1 cellular context compared by ENCODE assay signal in the genomic region with DNA sequence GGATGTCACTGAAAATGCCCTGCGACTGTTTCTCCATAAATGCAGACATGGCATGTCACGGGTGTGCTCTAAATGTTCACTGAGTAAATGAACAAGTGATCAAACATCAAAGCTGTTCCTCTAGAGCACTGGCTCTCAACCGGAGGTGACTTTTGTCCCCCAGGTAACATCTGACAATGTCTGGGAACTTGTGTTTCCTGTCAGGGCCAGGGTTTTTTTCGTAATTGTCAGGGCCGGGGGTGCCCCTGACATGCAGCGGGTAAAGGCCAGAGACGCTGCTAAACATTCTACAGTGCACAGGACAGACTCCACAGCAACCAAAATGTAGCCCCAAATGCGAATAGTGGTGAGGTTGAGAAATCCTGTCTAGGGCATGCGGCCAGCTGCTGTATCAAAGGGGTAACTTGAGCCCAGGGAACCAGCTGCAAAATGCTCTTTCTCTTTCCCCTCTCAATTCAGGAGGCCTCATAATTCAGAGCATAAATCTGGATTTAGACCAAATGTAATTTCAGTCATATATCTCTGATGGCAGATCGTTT.
TF ChIP-seq lines count a peak whose summit lies in the region.

No MANE protein-coding gene starts in this region.

TF ChIP-seq in IMR-90, 13 proteins besides CTCF, POLR2A, EP300 and RAD21:
- TF ChIP-seq MAFK (IDR thresholded peaks at IDR 0.05; ENCODE audit: low read depth, low read length) (no peak), MXI1 (IDR thresholded peaks at IDR 0.05; ENCODE audit: borderline replicate concordance, low read depth, low read length) (no peak), RFX5 (IDR thresholded peaks at IDR 0.05; ENCODE audit: low read depth, low read length) (no peak), FOS (IDR thresholded peaks at IDR 0.05; ENCODE audit: low read depth, low read length) (no peak), ELK1 (IDR thresholded peaks at IDR 0.05; ENCODE audit: borderline replicate concordance, low read depth, low read length) (no peak), BHLHE40 (IDR thresholded peaks at IDR 0.05; ENCODE audit: low read depth, low read length) (no peak), RCOR1 (IDR thresholded peaks at IDR 0.05; ENCODE audit: insufficient replicate concordance, low read length) (no peak), MAZ (IDR thresholded peaks at IDR 0.05; ENCODE audit: borderline replicate concordance, low read depth, low read length) (no peak), NFE2L2 (IDR thresholded peaks at IDR 0.05; ENCODE audit: low read depth, low read length) (no peak), CHD1 (IDR thresholded peaks at IDR 0.05; ENCODE audit: low read depth, low read length) (no peak), SMC3 (IDR thresholded peaks at IDR 0.05; ENCODE audit: low read depth, low read length) (no peak), CEBPB (IDR thresholded peaks at IDR 0.05; ENCODE audit: low read depth, low read length) (no peak)
- TF ChIP-seq, protein P1, sequence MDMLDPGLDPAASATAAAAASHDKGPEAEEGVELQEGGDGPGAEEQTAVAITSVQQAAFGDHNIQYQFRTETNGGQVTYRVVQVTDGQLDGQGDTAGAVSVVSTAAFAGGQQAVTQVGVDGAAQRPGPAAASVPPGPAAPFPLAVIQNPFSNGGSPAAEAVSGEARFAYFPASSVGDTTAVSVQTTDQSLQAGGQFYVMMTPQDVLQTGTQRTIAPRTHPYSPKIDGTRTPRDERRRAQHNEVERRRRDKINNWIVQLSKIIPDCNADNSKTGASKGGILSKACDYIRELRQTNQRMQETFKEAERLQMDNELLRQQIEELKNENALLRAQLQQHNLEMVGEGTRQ (IDR thresholded peaks at IDR 0.05; ENCODE audit: low read depth, low read length) = no peak
